1 cellular context compared by ENCODE assay signal in genomic region chr12:131787143-131787660, GRCh38.
TF ChIP-seq lines count a peak whose summit lies in the region.

No MANE protein-coding gene starts in this region.

TF ChIP-seq in IMR-90, 13 proteins besides CTCF, POLR2A, EP300 and RAD21 (continued from another document):
- TF ChIP-seq ELK1 (IDR thresholded peaks at IDR 0.05; ENCODE audit: borderline replicate concordance, low read depth, low read length), result no peak
- TF ChIP-seq CEBPB (IDR thresholded peaks at IDR 0.05; ENCODE audit: low read depth, low read length), result no peak
- TF ChIP-seq USF2 (IDR thresholded peaks at IDR 0.05; ENCODE audit: low read depth, low read length), result no peak
- TF ChIP-seq MAFK (IDR thresholded peaks at IDR 0.05; ENCODE audit: low read depth, low read length), result no peak
- TF ChIP-seq RCOR1 (IDR thresholded peaks at IDR 0.05; ENCODE audit: insufficient replicate concordance, low read length), result no peak
- no peak for TF ChIP-seq SMC3 (IDR thresholded peaks at IDR 0.05; ENCODE audit: low read depth, low read length)
- TF ChIP-seq RFX5 (IDR thresholded peaks at IDR 0.05; ENCODE audit: low read depth, low read length), result no peak
- no peak for TF ChIP-seq FOS (IDR thresholded peaks at IDR 0.05; ENCODE audit: low read depth, low read length)
- no peak for TF ChIP-seq CHD1 (IDR thresholded peaks at IDR 0.05; ENCODE audit: low read depth, low read length)
